Comparison of ENCODE assay signal across 2 cellular contexts in genomic region chr2:127382836-127383235, GRCh38.
TF ChIP-seq lines count a peak whose summit lies in the region.

No MANE protein-coding gene starts in this region.

TF ChIP-seq in liver, 16 proteins besides CTCF, POLR2A, EP300 and RAD21 (continued from another document):
- TF ChIP-seq MAX (IDR thresholded peaks at IDR 0.05) (peak; percentile 27), RXRA (IDR thresholded peaks at IDR 0.05) (peak; percentile 73 to 83), JUND (IDR thresholded peaks at IDR 0.05) (no peak)
TF ChIP-seq in liver: peak in this region for 3.

TF ChIP-seq in HepG2, 621 proteins besides CTCF, POLR2A, EP300 and RAD21 (continued from another document):
- TF ChIP-seq DMTF1 (CRISPR knock-in tag; IDR thresholded peaks at IDR 0.05) (no peak), PHF8 (CRISPR knock-in tag; IDR thresholded peaks at IDR 0.05) (no peak), SCMH1 (CRISPR knock-in tag; IDR thresholded peaks at IDR 0.05; ENCODE audit: borderline replicate concordance) (no peak)
